8 cellular contexts compared by ENCODE assay signal in genomic region chr14:20306079-20306423, GRCh38. TPM values are rescaled to one million over a fixed set of nuclear protein-coding genes. Genes with fewer than 3 reads are reported as not detected.
DNase-seq lines count a peak whose midpoint lies in the region; ATAC-seq and TF ChIP-seq lines count a peak whose summit lies in the region.

No MANE protein-coding gene starts in this region.

- POLR2A ChIA-PET in A673 (lab: Charles Lee; ENCODE audit: low non-redundant PET), result no interaction called here

- H3K27ac Mint-ChIP-seq in GM23338, result 0 out of 2 replicates have a peak overlapping the region, but pooled peaks have one; percentile 28
- H3K27ac Mint-ChIP-seq in activated naive CD8-positive, alpha-beta T cell treated with anti-CD3 and anti-CD28 coated beads for 36 hours, result peak overlapping the region; percentile 78
- no peak overlapping the region for H3K27ac Mint-ChIP-seq in mesothelial cell of epicardium

- peaks cover 4% of the 10 kb centered on the region; the same call in 1 of the 2 replicates for H4K20me1 ChIP-seq in GM23338 (replicated peaks; ENCODE audit: insufficient read depth)

- H3K4me3 ChIP-seq in A673 (ENCODE audit: low read depth, low read length, poor library complexity, severe bottlenecking), result peak overlapping the region; percentile 63
- H3K4me3 ChIP-seq in GM23338, result peak overlapping the region; percentile 63

- peaks cover 14% of the 10 kb centered on the region for H3K36me3 Mint-ChIP-seq in GM23338 (ENCODE audit: low read depth)
- peaks cover 1% of the 10 kb centered on the region for H3K36me3 Mint-ChIP-seq in activated naive CD8-positive, alpha-beta T cell treated with anti-CD3 and anti-CD28 coated beads for 36 hours
- H3K36me3 Mint-ChIP-seq in mesothelial cell of epicardium, result peaks cover 13% of the 10 kb centered on the region

- no peaks in the 10 kb centered on the region for H3K9me3 ChIP-seq in A673 (ENCODE audit: low read depth, low read length, poor library complexity, severe bottlenecking)

- intact Hi-C loops in A673 (cut with micrococcal nuclease; ENCODE audit: unreplicated experiment), result no loop called here

- H3K4me2 ChIP-seq in GM23338, result no peak overlapping the region

- no peaks in the 10 kb centered on the region for H3K9me2 ChIP-seq in GM23338 (ENCODE audit: insufficient read depth)

- H3K4me3 Mint-ChIP-seq in GM23338, result peak overlapping the region; percentile 87
- H3K4me3 Mint-ChIP-seq in activated naive CD8-positive, alpha-beta T cell treated with anti-CD3 and anti-CD28 coated beads for 36 hours, result peak overlapping the region; percentile 85
- H3K4me3 Mint-ChIP-seq in mesothelial cell of epicardium, result peak overlapping the region; percentile 82

- H3K27me3 ChIP-seq in A673 (replicated peaks; ENCODE audit: insufficient read depth, low read depth, low read length, poor library complexity), result no peaks in the 10 kb centered on the region
- no peaks in the 10 kb centered on the region for H3K27me3 ChIP-seq in GM23338 (ENCODE audit: insufficient read depth)

- peaks cover 7% of the 10 kb centered on the region for H3K27me3 Mint-ChIP-seq in GM23338 (ENCODE audit: insufficient read depth, low read depth, poor library complexity)
- H3K27me3 Mint-ChIP-seq in activated naive CD8-positive, alpha-beta T cell treated with anti-CD3 and anti-CD28 coated beads for 36 hours, result no peaks in the 10 kb centered on the region
- no peaks in the 10 kb centered on the region for H3K27me3 Mint-ChIP-seq in mesothelial cell of epicardium (ENCODE audit: low read depth)

- H2AFZ ChIP-seq in GM23338, result no peak overlapping the region

- H3K27ac ChIP-seq in A673 (ENCODE audit: low read depth, low read length, poor library complexity, severe bottlenecking) (no peak overlapping the region), GM23338 (ENCODE audit: low read depth) (no peak overlapping the region)

- CTCF ChIA-PET in A673 (lab: Charles Lee), result interaction anchor here (0.6 kb wide), 1 partner anchor 359 kb away, joined by 6 read pairs; no protein-coding TSS in a partner anchor

- ATAC-seq in GM23338 (no peak), HG03280 (IDR thresholded peaks at IDR 0.05; ENCODE audit: unreplicated experiment) (no peak)

- DNase-seq in A673 (ENCODE audit: low spot score), result no peak
- no peak for DNase-seq in GM23338 (ENCODE audit: low spot score)
- DNase-seq in activated naive CD8-positive, alpha-beta T cell treated with anti-CD3 and anti-CD28 coated beads for 36 hours, result no peak
- DNase-seq in mesothelial cell of epicardium (ENCODE audit: low spot score in 2 of 2, unreplicated experiment in 2 of 2), result no peak
- no peak for DNase-seq in ureter (ENCODE audit: low spot score)
- DNase-seq in SW 1271 (lab: John Stamatoyannopoulos, UW), result no peak
- no peak for DNase-seq in HUDEP-2 (lab: John Stamatoyannopoulos, UW; ENCODE audit: unreplicated experiment in 76 of 76)

- TF ChIP-seq CTCF in A673 (conservative IDR thresholded peaks at IDR 0.05; ENCODE audit: low read depth, low read length), result no peak; the same call in 1 of the 2 replicates
- TF ChIP-seq CTCF in GM23338 (conservative IDR thresholded peaks at IDR 0.05; ENCODE audit: low read depth in 2 of 2), result no peak
- no peak for TF ChIP-seq CTCF in mesothelial cell of epicardium (IDR thresholded peaks at IDR 0.05; ENCODE audit: unreplicated experiment)

- BruUV-seq in A673 (replicated peaks; lab: Mats Ljungman, UMichigan), result no TSS peak

- H3K9me3 Mint-ChIP-seq in GM23338, result peaks cover 8% of the 10 kb centered on the region
- H3K9me3 Mint-ChIP-seq in activated naive CD8-positive, alpha-beta T cell treated with anti-CD3 and anti-CD28 coated beads for 36 hours, result no peaks in the 10 kb centered on the region
- peaks cover 4% of the 10 kb centered on the region for H3K9me3 Mint-ChIP-seq in mesothelial cell of epicardium

- peaks cover 3% of the 10 kb centered on the region; the same call in 2 of the 3 replicates for H3K4me1 Mint-ChIP-seq in GM23338
- peaks cover 20% of the 10 kb centered on the region for H3K4me1 Mint-ChIP-seq in activated naive CD8-positive, alpha-beta T cell treated with anti-CD3 and anti-CD28 coated beads for 36 hours
- H3K4me1 Mint-ChIP-seq in mesothelial cell of epicardium, result peaks cover 19% of the 10 kb centered on the region

- H3K4me1 ChIP-seq in A673 (ENCODE audit: insufficient read depth, low read length, poor library complexity, severe bottlenecking), result peaks cover 12% of the 10 kb centered on the region
- peaks cover 7% of the 10 kb centered on the region; the same call in 1 of the 2 replicates for H3K4me1 ChIP-seq in GM23338 (ENCODE audit: insufficient read depth)

- no peaks in the 10 kb centered on the region for H3F3A ChIP-seq in GM23338 (replicated peaks; ENCODE audit: low read depth)

- no peaks in the 10 kb centered on the region for H3K36me3 ChIP-seq in A673 (ENCODE audit: insufficient read depth, low read length, poor library complexity, severe bottlenecking)
- H3K36me3 ChIP-seq in GM23338 (ENCODE audit: insufficient read depth), result peaks cover 6% of the 10 kb centered on the region

- peaks cover 31% of the 10 kb centered on the region for H3K79me2 ChIP-seq in GM23338 (replicated peaks; ENCODE audit: insufficient read depth)

TF ChIP-seq in GM23338, 12 proteins besides CTCF, POLR2A, EP300 and RAD21 (continues in another document):
- no peak for TF ChIP-seq STAT1 (IDR thresholded peaks at IDR 0.05; ENCODE audit: unreplicated experiment)
- no peak for TF ChIP-seq CREB1 (CRISPR knock-in tag; IDR thresholded peaks at IDR 0.05; ENCODE audit: low read depth)
- no peak for TF ChIP-seq JUNB (IDR thresholded peaks at IDR 0.05; ENCODE audit: unreplicated experiment)
- no peak for TF ChIP-seq EZH2 (IDR thresholded peaks at IDR 0.05; ENCODE audit: low read depth, unreplicated experiment)

RNA-seq across cellular contexts. Expression of gene TTC5, which starts 0.3 kb away (rescaled TPM):
- total RNA-seq in A673 (2021) (31.8 and 31.9 TPM in 2 replicates), mesothelial cell of epicardium (29.4 to 30.8 TPM (median 30.0 TPM) in 3 replicates), ureter (26.6 TPM)
- 14.6 and 16.4 TPM in 2 replicates for total RNA-seq in GM23338 (2014; rRNA removed; shearing (Covaris generic))
- polyA plus RNA-seq in GM23338 (2016; fragmentation: Nextera tagmentation; extraction: Ambion mirVana), result 9.3 and 11.9 TPM in 2 replicates
- 10 to 100 TPM; 27.5 to 27.7 TPM for total RNA-seq in activated naive CD8-positive, alpha-beta T cell treated with anti-CD3 and anti-CD28 coated beads for 36 hours

RNA-seq across cellular contexts. Expression of gene CCNB1IP1, which starts 27.0 kb away (rescaled TPM):
- total RNA-seq in A673 (2021), result 117 and 121 TPM in 2 replicates
- total RNA-seq in GM23338 (2014; rRNA removed; shearing (Covaris generic)), result 247 and 254 TPM in 2 replicates
- polyA plus RNA-seq in GM23338 (2016; fragmentation: Nextera tagmentation; extraction: Ambion mirVana), result 108 and 110 TPM in 2 replicates
- 10 to 100 TPM; 70.5 to 73.1 TPM for total RNA-seq in activated naive CD8-positive, alpha-beta T cell treated with anti-CD3 and anti-CD28 coated beads for 36 hours
- 104 to 112 TPM (median 109 TPM) in 3 replicates for total RNA-seq in mesothelial cell of epicardium
- total RNA-seq in ureter, result 38.3 TPM

RNA-seq across cellular contexts. Expression of gene PARP2, which starts 37.4 kb away (rescaled TPM):
- total RNA-seq in A673 (2021) (67.8 and 67.9 TPM in 2 replicates), mesothelial cell of epicardium (35.1 to 40.9 TPM (median 38.6 TPM) in 3 replicates), ureter (20.6 TPM)
- total RNA-seq in GM23338 (2014; rRNA removed; shearing (Covaris generic)), result 27.0 and 27.8 TPM in 2 replicates
- polyA plus RNA-seq in GM23338 (2016; fragmentation: Nextera tagmentation; extraction: Ambion mirVana), result 39.5 and 42.7 TPM in 2 replicates
- 10 to 100 TPM; 42.9 to 46.5 TPM for total RNA-seq in activated naive CD8-positive, alpha-beta T cell treated with anti-CD3 and anti-CD28 coated beads for 36 hours
